Comparison of ENCODE assay signal across 22 cellular contexts in genomic region chr3:189942948-189943347, GRCh38.
DNase-seq lines count a peak whose midpoint lies in the region; ATAC-seq and TF ChIP-seq lines count a peak whose summit lies in the region.
"Had no signal": no experiment of that assay in that cellular context is flagged by ENCODE, and none has a peak within 500 bp of the region (broad histone marks: within the 10 kb centered on the region; RNA-seq: fewer than 3 reads in every experiment).

No MANE protein-coding gene starts in this region.

- 62 to 81% methylated on average over 3 of the region's 3 CpGs for WGBS in esophagus, 2 donors
- 82% methylated on average over 3 of the region's 3 CpGs for WGBS in right lobe of liver (ENCODE audit: insufficient coverage, low coverage, low lambda C conversion rate, missing lambda C conversion rate)

- H3K36me3 Mint-ChIP-seq in Calu3 (ENCODE audit: insufficient read depth, unreplicated experiment): peaks cover 27% of the 10 kb centered on the region

- H3K27me3 Mint-ChIP-seq in Calu3 (ENCODE audit: unreplicated experiment): no peaks in the 10 kb centered on the region
- H3K27me3 Mint-ChIP-seq: CD4-positive, alpha-beta T cell had no signal

- H3K9ac ChIP-seq in PC-3 (ENCODE audit: low read length): no peak overlapping the region
- H3K9ac ChIP-seq: SK-N-SH had no signal

- no peaks in the 10 kb centered on the region for H3K9me2 ChIP-seq in PC-3 (replicated peaks; ENCODE audit: low read length)
- H3K9me2 ChIP-seq: SK-N-SH had no signal

- no peaks in the 10 kb centered on the region for H3K79me2 ChIP-seq in PC-3 (ENCODE audit: low read length)

- H3K9me3 ChIP-seq in PC-3 (ENCODE audit: low read length) (no peaks in the 10 kb centered on the region), esophagus (ENCODE audit: control insufficient read depth in 2 of 2, insufficient read depth in 1 of 2, low read depth in 1 of 2, low read length in 1 of 2) (no peaks in the 10 kb centered on the region), right lobe of liver (no peaks in the 10 kb centered on the region)
- H3K9me3 ChIP-seq: SK-N-SH had no signal

- H3K4me1 ChIP-seq in PC-3 (ENCODE audit: insufficient read depth, low read length): peaks cover 47% of the 10 kb centered on the region
- H3K4me1 ChIP-seq in esophagus (ENCODE audit: control insufficient read depth in 2 of 2, insufficient read depth in 2 of 2, low read length in 1 of 2): peaks cover 0 to 8% of the 10 kb centered on the region in 2 donors
- H3K4me1 ChIP-seq in right lobe of liver: no peaks in the 10 kb centered on the region

- no peak overlapping the region for H3K4me3 ChIP-seq in PC-3 (ENCODE audit: low read length)
- no peak overlapping the region for H3K4me3 ChIP-seq in esophagus (ENCODE audit: low read depth in 1 of 2, low read length in 2 of 2)
- H3K4me3 ChIP-seq in skin epidermis: no peak overlapping the region
- no peak overlapping the region for H3K4me3 ChIP-seq in right lobe of liver
- H3K4me3 ChIP-seq: GM12878 had no signal

- H3K36me3 ChIP-seq in PC-3 (ENCODE audit: low read depth, low read length): no peaks in the 10 kb centered on the region
- H3K36me3 ChIP-seq in esophagus (ENCODE audit: control insufficient read depth in 2 of 2, insufficient read depth in 2 of 2, low read length in 1 of 2): no peaks in the 10 kb centered on the region
- no peaks in the 10 kb centered on the region for H3K36me3 ChIP-seq in right lobe of liver

- H3K9me3 Mint-ChIP-seq in Calu3 (ENCODE audit: low read depth, unreplicated experiment): peaks cover 4% of the 10 kb centered on the region
- H3K9me3 Mint-ChIP-seq: CD4-positive, alpha-beta T cell; HFFc6 had no signal

- POLR2A ChIA-PET in PC-3 (lab: Charles Lee; ENCODE audit: unreplicated experiment): no interaction called here

- intact Hi-C loops in Calu3 (cut with micrococcal nuclease; ENCODE audit: unreplicated experiment): loop anchor here (5.0 to 10.0 kb wide), 2 partner anchors 121 to 368 kb away; no protein-coding TSS in a partner anchor
- intact Hi-C loops in PC-3 (cut with micrococcal nuclease): loop anchor here (1.0 to 10.0 kb wide), 3 partner anchors 619 to 968 kb away; no protein-coding TSS in a partner anchor
- intact Hi-C loops in right lobe of liver (cut with DNase I): no loop called here

- H3F3A ChIP-seq in PC-3 (ENCODE audit: low read length, unreplicated experiment): no peaks in the 10 kb centered on the region

- H3K27me3 ChIP-seq in PC-3 (ENCODE audit: low read length): no peaks in the 10 kb centered on the region
- H3K27me3 ChIP-seq in esophagus (ENCODE audit: control insufficient read depth in 1 of 2, insufficient read depth in 2 of 2, low read length in 2 of 2): no peaks in the 10 kb centered on the region
- H3K27me3 ChIP-seq in right lobe of liver: no peaks in the 10 kb centered on the region

- CTCF ChIA-PET in Calu3 (lab: Charles Lee): interaction anchor here (1.8 to 2.7 kb wide), 2 partner anchors 27 to 670 kb away, joined by 3 to 19 read pairs; no protein-coding TSS in a partner anchor
- CTCF ChIA-PET in PC-3 (lab: Charles Lee): no interaction called here

- H3K27ac ChIP-seq in PC-3 (ENCODE audit: low read length) (peak overlapping the region; percentile 89; the same call in 1 of the 2 replicates), esophagus (ENCODE audit: low read depth in 2 of 2, low read length in 1 of 2) (peak overlapping the region; percentile 89 to 96), skin epidermis (peak overlapping the region in 19 of 21 experiments; percentile 20 to 87 (median 71)), right lobe of liver (no peak overlapping the region)

- peaks cover 88% of the 10 kb centered on the region for H3K4me1 Mint-ChIP-seq in Calu3 (ENCODE audit: low read depth, unreplicated experiment)

- H2AFZ ChIP-seq in PC-3 (ENCODE audit: low read length): no peak overlapping the region

- no peak overlapping the region for H3K4me3 Mint-ChIP-seq in Calu3 (ENCODE audit: low read depth, unreplicated experiment)
- H3K4me3 Mint-ChIP-seq: CD4-positive, alpha-beta T cell; HFFc6 had no signal

- TF ChIP-seq POLR2A in right lobe of liver (IDR thresholded peaks at IDR 0.05): no peak

- H3K27ac Mint-ChIP-seq in Calu3 (ENCODE audit: unreplicated experiment): peak overlapping the region; percentile 88
- H3K27ac Mint-ChIP-seq: CD4-positive, alpha-beta T cell; HFFc6 had no signal

- H4K20me1 ChIP-seq in PC-3 (ENCODE audit: low read length): no peaks in the 10 kb centered on the region

- DNase-seq in Calu3 (no peak), PC-3 (no peak), cerebellar cortex (ENCODE audit: low spot score) (no peak), right lobe of liver (no peak)
- DNase-seq: CD4-positive, alpha-beta T cell; EL; H7; HFFc6; Kasumi-1; MM.1S; NCI-H1092; NCI-H1436 treated with DMSO at 0.1 percent for 48 hours; NCI-H2081; NCI-H2171 treated with DMSO at 0.1 percent for 48 hours; NCI-H446 treated with DMSO at 0.1 percent for 48 hours; Right ventricle myocardium superior; SK-N-SH had no signal

- ATAC-seq in PC-3: no peak
- no peak for ATAC-seq in esophagus mucosa
- ATAC-seq in GM18870 (IDR thresholded peaks at IDR 0.05; ENCODE audit: unreplicated experiment): no peak
- no peak for ATAC-seq in right lobe of liver
- ATAC-seq: GM12878 had no signal

- H3K4me2 ChIP-seq in PC-3 (ENCODE audit: low read length): no peak overlapping the region
- H3K4me2 ChIP-seq: SK-N-SH had no signal

- TF ChIP-seq CTCF in Calu3 (IDR thresholded peaks at IDR 0.05; ENCODE audit: unreplicated experiment) (no peak), PC-3 (conservative IDR thresholded peaks at IDR 0.05; ENCODE audit: low read depth, low read length) (no peak), right lobe of liver (IDR thresholded peaks at IDR 0.05) (no peak)

- BruUV-seq in Calu3 (replicated peaks; lab: Mats Ljungman, UMichigan): no TSS peak
- no TSS peak for BruUV-seq in PC-3 (replicated peaks; lab: Mats Ljungman, UMichigan)

Comparison
In these comparisons a context has a peak if more than half of its experiments do, and no peak if none do; other contexts are left out.
1. H3K27ac ChIP-seq: peak in PC-3 (single experiment), esophagus (2 of 2) and skin epidermis (19 of 21); none in right lobe of liver (0 of 3).
2. intact Hi-C loops: an anchor here in Calu3 (5.0 to 10.0 kb wide) and PC-3 (1.0 to 10.0 kb wide); none called in right lobe of liver.